ENCODE assay signal across 2 cellular contexts in genomic region chr12:116541547-116542344, GRCh38.
A peak's percentile ranks its signal among the peaks of the same experiment; 100 is the strongest.
TF ChIP-seq lines count a peak whose summit lies in the region.

No MANE protein-coding gene starts in this region.

TF ChIP-seq in A549, 52 proteins besides CTCF, POLR2A, EP300 and RAD21 (continued from another document):
- TF ChIP-seq KDM1A (IDR thresholded peaks at IDR 0.05; ENCODE audit: low read depth) = peak; percentile 72; the same call in 1 of the 2 replicates

TF ChIP-seq in K562, 482 proteins besides CTCF, POLR2A, EP300 and RAD21 (continued from another document):
- TF ChIP-seq CHD4 (IDR thresholded peaks at IDR 0.05; ENCODE audit: insufficient read depth, insufficient replicate concordance, low read depth, low read length, poor library complexity, severe bottlenecking) = peak; percentile 34
- TF ChIP-seq RBM25 (IDR thresholded peaks at IDR 0.05; ENCODE audit: low read depth, low read length, severe bottlenecking) = peak; percentile 64
- TF ChIP-seq NR2C2 (CRISPR knock-in tag; IDR thresholded peaks at IDR 0.05) = no peak
- no peak for TF ChIP-seq NR2C2 (tag; IDR thresholded peaks at IDR 0.05)
- peak; percentile 62; the same call in 1 of the 2 replicates for TF ChIP-seq SMARCA5 (IDR thresholded peaks at IDR 0.05)
- TF ChIP-seq MYC (IDR thresholded peaks at IDR 0.05; ENCODE audit: low read depth, low read length) = no peak
- no peak for TF ChIP-seq MYC (CRISPR knock-in tag; IDR thresholded peaks at IDR 0.05; ENCODE audit: borderline replicate concordance, low read depth)
- no peak for TF ChIP-seq BACH1 (tag; IDR thresholded peaks at IDR 0.05)
- peak; percentile 91 for TF ChIP-seq ZNF121 (CRISPR knock-in tag; conservative IDR thresholded peaks at IDR 0.05)
- no peak for TF ChIP-seq SMARCA4 (IDR thresholded peaks at IDR 0.05)
TF ChIP-seq in K562: peak in this region for 7.
